Comparison of ENCODE assay signal across 26 cellular contexts in the genomic region with DNA sequence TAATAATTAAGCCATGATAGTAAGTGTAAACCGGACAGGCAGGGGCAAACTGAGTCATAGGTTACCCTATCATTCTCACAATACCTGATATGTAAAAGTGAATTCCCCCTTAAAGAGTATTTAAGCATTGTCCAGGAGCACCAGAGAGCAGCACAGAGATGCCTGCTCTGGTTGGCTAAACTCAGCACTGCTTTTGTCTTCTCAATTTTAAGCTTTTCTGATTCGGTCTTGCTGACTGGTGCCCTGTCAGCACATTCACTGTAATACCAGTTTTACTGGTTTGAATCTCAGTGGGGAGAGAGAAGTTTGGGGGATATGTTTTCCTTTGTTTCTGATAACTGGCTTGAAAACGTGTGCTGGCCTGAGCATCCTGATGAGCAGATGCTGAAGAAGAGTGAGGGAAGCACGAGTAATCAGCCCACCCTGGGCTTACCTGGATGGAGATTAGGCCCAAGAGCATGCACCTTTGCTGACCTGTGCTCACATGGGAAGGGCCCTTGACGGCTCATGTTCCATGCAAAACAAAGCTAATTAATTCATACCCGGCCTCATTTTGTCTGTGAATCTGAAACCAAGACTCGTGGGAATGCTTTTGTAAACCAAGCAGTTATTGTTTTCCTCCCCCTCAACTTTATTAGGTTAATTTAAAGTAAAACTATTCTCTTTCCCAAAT.
DNase-seq lines count a peak whose midpoint lies in the region; ATAC-seq, FAIRE-seq and TF ChIP-seq lines count a peak whose summit lies in the region.
"Had no signal": no experiment of that assay in that cellular context is flagged by ENCODE, and none has a peak within 500 bp of the region (broad histone marks: within the 10 kb centered on the region; RNA-seq: fewer than 3 reads in every experiment).

No MANE protein-coding gene starts in this region.

- ATAC-seq in WTC11 = peak; percentile 87
- no peak for ATAC-seq in GM19351 (IDR thresholded peaks at IDR 0.05; ENCODE audit: unreplicated experiment)
- ATAC-seq: activated CD8-positive, alpha-beta T cell treated with anti-CD3 and anti-CD28 coated beads for 36 hours; activated naive CD8-positive, alpha-beta T cell treated with anti-CD3 and anti-CD28 coated beads, Interleukin-2, amount 50 U/mL, for 24 hours; gastrocnemius medialis; lower lobe of right lung; stimulated activated memory B cell treated with anti-CD40 and anti-IgM and Interleukin-4, amounts not matched to agents 10 μg/mL and 1 μg/mL and 100 μg/mL, for 72 hours had no signal

- H3K9ac ChIP-seq in KMS-11 (peak overlapping the region; percentile 33; the same call in 1 of the 2 replicates), neural progenitor cell (no peak overlapping the region)

- H3K4me3 ChIP-seq in KMS-11 (IDR thresholded peaks at IDR 0.05; ENCODE audit: insufficient read depth, low read depth, low read length) (peak overlapping the region; percentile 69), neural progenitor cell (no peak overlapping the region)
- H3K4me3 ChIP-seq: esophagus muscularis mucosa, gastrocnemius medialis, lower lobe of right lung, suprapubic skin, uterus had no signal

- H3K79me2 ChIP-seq in KMS-11 (ENCODE audit: insufficient read depth, low read depth) = no peaks in the 10 kb centered on the region
- no peaks in the 10 kb centered on the region for H3K79me2 ChIP-seq in neural progenitor cell (ENCODE audit: low read depth)

- peak overlapping the region; percentile 67 for H2AFZ ChIP-seq in KMS-11 (ENCODE audit: low read depth)
- H2AFZ ChIP-seq in neural progenitor cell (replicated peaks) = peak overlapping the region; percentile 22

- H3K27me3 Mint-ChIP-seq in WTC11 (ENCODE audit: low read depth) = no peaks in the 10 kb centered on the region
- no peaks in the 10 kb centered on the region for H3K27me3 Mint-ChIP-seq in neural progenitor cell (ENCODE audit: insufficient read depth, low read depth)

- H3K36me3 ChIP-seq in KMS-11 (ENCODE audit: insufficient read depth) = no peaks in the 10 kb centered on the region
- no peaks in the 10 kb centered on the region for H3K36me3 ChIP-seq in neural progenitor cell
- H3K36me3 ChIP-seq: esophagus muscularis mucosa, gastrocnemius medialis, lower lobe of right lung, suprapubic skin, uterus had no signal

- CTCF ChIA-PET in WTC11 (lab: Charles Lee) = interaction anchor here (1.0 to 1.4 kb wide), 2 partner anchors 84 to 143 kb away, joined by 4 read pairs; no protein-coding TSS in a partner anchor

- H3K9me3 Mint-ChIP-seq in WTC11 (peaks cover 20% of the 10 kb centered on the region), neural progenitor cell (peaks cover 2% of the 10 kb centered on the region)
- H3K9me3 Mint-ChIP-seq: activated CD8-positive, alpha-beta T cell treated with anti-CD3 and anti-CD28 coated beads for 36 hours; activated naive CD8-positive, alpha-beta T cell treated with anti-CD3 and anti-CD28 coated beads, Interleukin-2, amount 50 U/mL, for 24 hours; CD4-positive, alpha-beta memory T cell; stimulated activated memory B cell treated with anti-CD40 and anti-IgM and Interleukin-4, amounts not matched to agents 10 μg/mL and 1 μg/mL and 100 μg/mL, for 72 hours had no signal

- H3K4me3 Mint-ChIP-seq in WTC11 (no peak overlapping the region), neural progenitor cell (no peak overlapping the region)
- H3K4me3 Mint-ChIP-seq: activated CD8-positive, alpha-beta T cell treated with anti-CD3 and anti-CD28 coated beads for 36 hours; activated naive CD8-positive, alpha-beta T cell treated with anti-CD3 and anti-CD28 coated beads, Interleukin-2, amount 50 U/mL, for 24 hours; CD4-positive, alpha-beta memory T cell; stimulated activated memory B cell treated with anti-CD40 and anti-IgM and Interleukin-4, amounts not matched to agents 10 μg/mL and 1 μg/mL and 100 μg/mL, for 72 hours had no signal

- no peaks in the 10 kb centered on the region for H4K20me1 ChIP-seq in KMS-11 (ENCODE audit: insufficient read depth)
- no peaks in the 10 kb centered on the region for H4K20me1 ChIP-seq in neural progenitor cell (ENCODE audit: low read depth)

- no peaks in the 10 kb centered on the region for H3K9me3 ChIP-seq in neural progenitor cell (ENCODE audit: low read depth)
- H3K9me3 ChIP-seq: esophagus muscularis mucosa, gastrocnemius medialis, lower lobe of right lung, suprapubic skin, uterus had no signal

- H3F3A ChIP-seq in neural progenitor cell (ENCODE audit: low read depth) = no peaks in the 10 kb centered on the region

- H3K4me1 ChIP-seq in KMS-11 (ENCODE audit: low read depth, poor library complexity, severe bottlenecking) (peaks cover 72% of the 10 kb centered on the region), neural progenitor cell (no peaks in the 10 kb centered on the region)
- H3K4me1 ChIP-seq: esophagus muscularis mucosa, gastrocnemius medialis, lower lobe of right lung, suprapubic skin, uterus had no signal

- H3K27ac ChIP-seq in KMS-11 (peak overlapping the region; percentile 73), neural progenitor cell (no peak overlapping the region)
- H3K27ac ChIP-seq: esophagus muscularis mucosa, gastrocnemius medialis, lower lobe of right lung, suprapubic skin, uterus had no signal

- H3K27ac Mint-ChIP-seq in WTC11 (peak overlapping the region; percentile 15; the same call in 1 of the 2 replicates), neural progenitor cell (no peak overlapping the region)
- H3K27ac Mint-ChIP-seq: activated CD8-positive, alpha-beta T cell treated with anti-CD3 and anti-CD28 coated beads for 36 hours; activated naive CD8-positive, alpha-beta T cell treated with anti-CD3 and anti-CD28 coated beads, Interleukin-2, amount 50 U/mL, for 24 hours; CD4-positive, alpha-beta memory T cell; stimulated activated memory B cell treated with anti-CD40 and anti-IgM and Interleukin-4, amounts not matched to agents 10 μg/mL and 1 μg/mL and 100 μg/mL, for 72 hours had no signal

- DNase-seq in GM18507 (ENCODE audit: extremely low spot score, insufficient read length, low read depth) (no peak), WTC11 (ENCODE audit: low spot score) (no peak), neural progenitor cell (ENCODE audit: low spot score) (no peak), NOMO-1 (lab: John Stamatoyannopoulos, UW; ENCODE audit: unreplicated experiment in 2 of 2) (no peak), OCI-M1 (lab: John Stamatoyannopoulos, UW) (no peak)
- DNase-seq: activated CD8-positive, alpha-beta T cell treated with anti-CD3 and anti-CD28 coated beads for 36 hours; activated gamma-delta T cell; activated naive CD8-positive, alpha-beta T cell treated with anti-CD3 and anti-CD28 coated beads, Interleukin-2, amount 50 U/mL, for 24 hours; CD4-positive, alpha-beta memory T cell; effector CD8-positive, alpha-beta T cell; gastrocnemius medialis; H7; hippocampal formation; islet precursor cell; lower lobe of right lung; MV-4-11; NCI-H187 treated with DMSO at 0.1 percent for 48 hours; NCI-H345; small intestine; T1000; uterus had no signal

- H3K36me3 Mint-ChIP-seq in WTC11 (no peaks in the 10 kb centered on the region), neural progenitor cell (no peaks in the 10 kb centered on the region)
- H3K36me3 Mint-ChIP-seq: CD4-positive, alpha-beta memory T cell; stimulated activated memory B cell treated with anti-CD40 and anti-IgM and Interleukin-4, amounts not matched to agents 10 μg/mL and 1 μg/mL and 100 μg/mL, for 72 hours had no signal

- peaks cover 40% of the 10 kb centered on the region for H3K4me1 Mint-ChIP-seq in WTC11
- H3K4me1 Mint-ChIP-seq in neural progenitor cell = peaks cover 4% of the 10 kb centered on the region
- H3K4me1 Mint-ChIP-seq: CD4-positive, alpha-beta memory T cell; stimulated activated memory B cell treated with anti-CD40 and anti-IgM and Interleukin-4, amounts not matched to agents 10 μg/mL and 1 μg/mL and 100 μg/mL, for 72 hours had no signal

- TF ChIP-seq CTCF in KMS-11 (conservative IDR thresholded peaks at IDR 0.05; ENCODE audit: low read depth, low read length) (no peak), WTC11 (IDR thresholded peaks at IDR 0.05) (no peak), neural progenitor cell (IDR thresholded peaks at IDR 0.05) (no peak)

- H3K4me2 ChIP-seq in KMS-11 = peak overlapping the region; percentile 89
- H3K4me2 ChIP-seq in neural progenitor cell = no peak overlapping the region

- FAIRE-seq in GM18507 (lab: Jason Lieb, UNC) = peak; percentile 54
- FAIRE-seq: small intestine had no signal

- H3K27me3 ChIP-seq in KMS-11 (ENCODE audit: insufficient read depth, low read depth) = no peaks in the 10 kb centered on the region
- no peaks in the 10 kb centered on the region for H3K27me3 ChIP-seq in neural progenitor cell
- H3K27me3 ChIP-seq: esophagus muscularis mucosa, gastrocnemius medialis, suprapubic skin, uterus had no signal

- POLR2A ChIA-PET in WTC11 (lab: Charles Lee) = no interaction called here

TF ChIP-seq in WTC11, 78 proteins besides CTCF, POLR2A, EP300 and RAD21:
- TF ChIP-seq ZNF423 (CRISPR knock-in tag; IDR thresholded peaks at IDR 0.05) (no peak), TEAD1 (CRISPR knock-in tag; IDR thresholded peaks at IDR 0.05) (peak; percentile 19; the same call in 1 of the 2 replicates)
TF ChIP-seq in WTC11: peak in this region for 1.
